Comparison of ENCODE assay signal across 7 cellular contexts in genomic region chr13:39602614-39603366, GRCh38. TPM values are rescaled to one million over a fixed set of nuclear protein-coding genes. Genes with fewer than 3 reads are reported as not detected.
A peak's percentile ranks its signal among the peaks of the same experiment; 100 is the strongest.
DNase-seq lines count a peak whose midpoint lies in the region; ATAC-seq and TF ChIP-seq lines count a peak whose summit lies in the region.

Gene LHFPL6 (minus strand): TSS chr13:39603193.

- H3K36me3 ChIP-seq in kidney epithelial cell (ENCODE audit: control insufficient read depth, insufficient read depth, low read length), result no peaks in the 10 kb centered on the region

- ATAC-seq in GM18519 (IDR thresholded peaks at IDR 0.05; ENCODE audit: low FRiP score, unreplicated experiment), result peak; percentile 84
- peak; percentile 95 for ATAC-seq in HG02884 (IDR thresholded peaks at IDR 0.05; ENCODE audit: unreplicated experiment)

- peak; percentile 63 for TF ChIP-seq CTCF in choroid plexus epithelial cell (conservative IDR thresholded peaks at IDR 0.05; ENCODE audit: low read depth, low read length)
- TF ChIP-seq CTCF in kidney epithelial cell (IDR thresholded peaks at IDR 0.05; ENCODE audit: insufficient read depth, low read length, poor library complexity, severe bottlenecking), result peak; percentile 56

- peak within 1 kb of the TSS; percentile 82 for H3K4me3 ChIP-seq in choroid plexus epithelial cell (ENCODE audit: low read depth, low read length)
- peak within 1 kb of the TSS; percentile 91 for H3K4me3 ChIP-seq in kidney epithelial cell (ENCODE audit: low read depth, low read length)

- DNase-seq in NCI-H2107 treated with DMSO at 0.1 percent for 48 hours (lab: John Stamatoyannopoulos, UW; ENCODE audit: unreplicated experiment) (peak; percentile 58), choroid plexus epithelial cell (ENCODE audit: low read depth) (peak; percentile 84), kidney epithelial cell (ENCODE audit: low read depth) (no peak)
- peak; percentile 10 for DNase-seq in activated CD4-positive, CD25-positive, alpha-beta regulatory T cell treated with anti-CD3 and anti-CD28 coated beads, Interleukin-2, amount 50 U/mL, for 16 hours (ENCODE audit: low read depth, low spot score)
- peak; percentile 24 to 70 (median 52) for DNase-seq in stimulated activated CD4-positive, alpha-beta T cell treated with anti-CD3 and anti-CD28 coated beads, Interleukin-12 subunit alpha, Interleukin-12 subunit beta, amount 100 ng/mL, for 48 hours (ENCODE audit: low read depth in 2 of 3, low spot score in 1 of 3)

- no peaks in the 10 kb centered on the region for H3K27me3 ChIP-seq in kidney epithelial cell (ENCODE audit: control insufficient read depth, insufficient read depth, low read length)

RNA-seq across cellular contexts. Expression of gene LHFPL6, which starts in this region (rescaled TPM):
- total RNA-seq in kidney epithelial cell, result 5.7 and 7.0 TPM in 2 replicates
